Comparison of ENCODE assay signal across 11 cellular contexts in the genomic region with DNA sequence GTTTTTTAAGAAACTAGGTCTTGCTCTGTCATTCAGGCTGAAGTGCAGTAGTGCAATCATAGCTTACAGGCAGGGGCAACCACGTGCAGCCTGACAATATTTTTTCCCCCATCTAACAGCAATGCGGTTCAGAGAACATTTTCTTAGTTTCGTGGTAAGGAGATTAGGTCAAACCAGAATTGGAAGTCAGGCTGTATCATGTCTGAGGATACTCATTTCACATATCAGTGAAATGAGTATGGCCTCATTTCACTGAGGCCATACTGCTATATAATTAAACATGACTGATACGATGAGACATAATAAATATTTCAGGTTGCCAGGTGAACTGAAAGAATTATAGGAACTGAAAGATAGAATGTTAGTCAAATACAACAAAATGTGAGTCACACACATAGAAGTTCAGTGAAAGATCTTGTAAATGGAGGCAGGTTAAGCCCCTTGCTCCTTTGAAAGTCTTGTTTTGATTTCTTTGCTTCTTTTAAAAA. TPM values are rescaled to one million over a fixed set of nuclear protein-coding genes. Genes with fewer than 3 reads are reported as not detected.
DNase-seq lines count a peak whose midpoint lies in the region; ATAC-seq, FAIRE-seq and TF ChIP-seq lines count a peak whose summit lies in the region.
"Had no signal": no experiment of that assay in that cellular context is flagged by ENCODE, and none has a peak within 500 bp of the region (broad histone marks: within the 10 kb centered on the region; RNA-seq: fewer than 3 reads in every experiment).

No MANE protein-coding gene starts in this region.

- no peaks in the 10 kb centered on the region for H3K4me1 ChIP-seq in pancreas
- H3K4me1 ChIP-seq in body of pancreas, result no peaks in the 10 kb centered on the region

- WGBS in pancreas, 2 donors, result 44 to 64% methylated on average over 4 of the region's 4 CpGs
- 50 to 69% methylated on average over 4 of the region's 4 CpGs for whole genome bisulfite sequencing in body of pancreas, 2 donors

- DNase-seq in RWPE1 (ENCODE audit: low spot score) (peak; percentile 41), SK-N-DZ (ENCODE audit: low spot score) (no peak), NCI-H82 treated with DMSO at 0.1 percent for 48 hours (lab: John Stamatoyannopoulos, UW; ENCODE audit: unreplicated experiment) (no peak), pancreas (no peak), body of pancreas (no peak)
- DNase-seq: activated B cell treated with CpG ODN at 0.5 μM for 24 hours, NCI-H2171 had no signal

- CTCF ChIA-PET in RWPE1 (lab: Yijun Ruan, JAX), result no interaction called here

- ATAC-seq in GM18520 (IDR thresholded peaks at IDR 0.05; ENCODE audit: unreplicated experiment), result peak; percentile 89
- ATAC-seq in GM21367 (IDR thresholded peaks at IDR 0.05; ENCODE audit: unreplicated experiment), result peak; percentile 81
- peak; percentile 83 for ATAC-seq in HG03025 (IDR thresholded peaks at IDR 0.05; ENCODE audit: low FRiP score, unreplicated experiment)
- no peak for ATAC-seq in pancreas
- no peak for ATAC-seq in body of pancreas

- no peak for TF ChIP-seq CTCF in RWPE1 (conservative IDR thresholded peaks at IDR 0.05; ENCODE audit: low read depth)
- TF ChIP-seq CTCF in pancreas (IDR thresholded peaks at IDR 0.05), result no peak
- no peak for TF ChIP-seq CTCF in body of pancreas (IDR thresholded peaks at IDR 0.05)

- POLR2A ChIA-PET in RWPE1 (lab: Yijun Ruan, JAX; ENCODE audit: low non-redundant PET), result no interaction called here

- FAIRE-seq in pancreas (lab: Jason Lieb, UNC), result no peak

- H3K36me3 ChIP-seq in pancreas (no peaks in the 10 kb centered on the region), body of pancreas (replicated peaks in 1 of 2; ENCODE audit: insufficient read depth in 1 of 2, low read depth in 2 of 2) (no peaks in the 10 kb centered on the region)

- no peak for TF ChIP-seq POLR2A in body of pancreas (IDR thresholded peaks at IDR 0.05)

- intact Hi-C loops in pancreas (cut with DNase I), result no loop called here
- intact Hi-C loops in body of pancreas (cut with DNase I), result no loop called here

- no peaks in the 10 kb centered on the region for H3K27me3 ChIP-seq in pancreas
- no peaks in the 10 kb centered on the region for H3K27me3 ChIP-seq in body of pancreas

- no peak overlapping the region for H3K4me3 ChIP-seq in pancreas
- H3K4me3 ChIP-seq in body of pancreas, result no peak overlapping the region
- H3K4me3 ChIP-seq: skin epidermis had no signal

- no peak overlapping the region for H3K27ac ChIP-seq in RWPE1
- no peak overlapping the region for H3K27ac ChIP-seq in pancreas
- no peak overlapping the region for H3K27ac ChIP-seq in body of pancreas
- H3K27ac ChIP-seq: skin epidermis had no signal

- no peaks in the 10 kb centered on the region for H3K9me3 ChIP-seq in pancreas
- H3K9me3 ChIP-seq in body of pancreas, result no peaks in the 10 kb centered on the region

RNA-seq across cellular contexts. Expression of gene IZUMO1R, which starts 32.5 kb away (rescaled TPM):
- polyA plus RNA-seq in SK-N-DZ (2014; cell fraction: cytosol; rRNA removed), result not detected in 2 replicates
- polyA plus RNA-seq in SK-N-DZ (2014; cell fraction: nucleus; rRNA removed), result not detected in 2 replicates
- total RNA-seq in pancreas (not detected), body of pancreas (not detected)
- not detected for polyA plus RNA-seq in pancreas
- total RNA-seq: activated B cell treated with CpG ODN at 0.5 μM for 24 hours had no signal

Comparison
In these comparisons a context has a peak if more than half of its experiments do, and no peak if none do; other contexts are left out.
1. ATAC-seq: peak in GM18520 (single experiment), GM21367 (single experiment) and HG03025 (single experiment); none in pancreas (0 of 4) and body of pancreas (single experiment).